ENCODE assay signal across 9 cellular contexts in the genomic region with DNA sequence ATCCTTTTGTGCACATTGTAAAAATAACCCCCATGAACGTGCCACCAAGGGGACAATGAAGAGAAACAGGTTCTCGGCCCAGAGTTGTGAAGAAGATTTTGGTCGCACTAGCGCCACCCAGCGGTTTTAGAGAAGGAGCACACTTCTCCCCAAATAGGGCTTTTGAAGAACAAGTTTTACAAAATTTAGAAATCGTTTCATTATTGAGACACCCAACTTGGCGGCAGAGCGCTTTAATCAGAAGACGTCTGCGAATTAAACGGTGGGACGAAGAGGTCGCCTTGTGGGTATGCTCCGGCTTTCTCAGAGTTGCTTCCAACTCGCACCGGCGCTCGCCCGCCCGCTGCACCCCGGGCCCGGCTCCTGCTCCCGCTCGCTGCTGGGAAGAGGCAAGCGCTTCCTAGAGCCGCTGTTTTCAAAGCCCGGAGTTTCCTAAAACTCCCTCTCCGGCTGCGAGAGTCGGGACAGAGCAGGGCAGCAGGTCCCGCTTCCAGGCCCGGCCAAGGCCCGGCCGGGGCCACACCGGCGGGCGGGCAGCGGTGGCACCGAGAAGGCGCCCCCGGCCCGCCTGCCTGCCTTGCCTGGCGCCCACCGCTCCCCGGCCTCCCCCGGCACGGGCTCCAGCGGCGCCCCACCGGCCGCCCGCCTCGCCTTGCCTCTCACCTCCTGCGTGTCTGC. TPM values are rescaled to one million over a fixed set of nuclear protein-coding genes. Genes with fewer than 3 reads are reported as not detected.
DNase-seq lines count a peak whose midpoint lies in the region; ATAC-seq and TF ChIP-seq lines count a peak whose summit lies in the region.
"Had no signal": no experiment of that assay in that cellular context is flagged by ENCODE, and none has a peak within 500 bp of the region (broad histone marks: within the 10 kb centered on the region; RNA-seq: fewer than 3 reads in every experiment).

No MANE protein-coding gene starts in this region.

- H3K4me1 Mint-ChIP-seq in Caco-2 (ENCODE audit: low read depth, unreplicated experiment) (no peaks in the 10 kb centered on the region), progenitor cell of endocrine pancreas (ENCODE audit: low read depth) (peaks cover 28% of the 10 kb centered on the region)

- peak overlapping the region; percentile 99 for H3K27ac Mint-ChIP-seq in Caco-2 (ENCODE audit: unreplicated experiment)
- H3K27ac Mint-ChIP-seq in progenitor cell of endocrine pancreas: peak overlapping the region; percentile 98

- H3K27ac ChIP-seq in HL-60 (replicated peaks): no peak overlapping the region

- CTCF ChIA-PET in Caco-2 (lab: Charles Lee): no interaction called here

- H3K27me3 Mint-ChIP-seq in Caco-2 (ENCODE audit: insufficient read depth, unreplicated experiment) (no peaks in the 10 kb centered on the region), progenitor cell of endocrine pancreas (no peaks in the 10 kb centered on the region)

- DNase-seq in Caco-2 (peak; percentile 89), HL-60 (ENCODE audit: low read depth in 1 of 2, low spot score in 1 of 2) (peak; percentile 12 to 62), NCI-H510A treated with DMSO at 0.1 percent for 48 hours (lab: John Stamatoyannopoulos, UW) (peak; percentile 89), globus pallidus (ENCODE audit: low spot score) (peak; percentile 46), progenitor cell of endocrine pancreas (ENCODE audit: low spot score, unreplicated experiment) (peak; percentile 75), cerebellar nuclear complex (lab: John Stamatoyannopoulos, UW) (no peak)
- DNase-seq in activated T-cell treated with anti-CD3 and anti-CD28 coated beads, Interleukin-2, amount 50 U/mL, for 48 hours: peak; percentile 61 to 66

- BruUV-seq in Caco-2 (replicated peaks; lab: Mats Ljungman, UMichigan): no TSS peak

- no peaks in the 10 kb centered on the region for H3K9me3 Mint-ChIP-seq in Caco-2 (ENCODE audit: unreplicated experiment)
- H3K9me3 Mint-ChIP-seq in progenitor cell of endocrine pancreas (ENCODE audit: low read depth): no peaks in the 10 kb centered on the region

- no peak for ATAC-seq in HG03521 (IDR thresholded peaks at IDR 0.05; ENCODE audit: unreplicated experiment)

- no peaks in the 10 kb centered on the region for H3K27me3 ChIP-seq in Caco-2 (replicated peaks; ENCODE audit: control insufficient read depth, insufficient read depth, low read length)
- H3K27me3 ChIP-seq in HL-60 (ENCODE audit: insufficient read depth, poor library complexity, severe bottlenecking): peaks cover 60% of the 10 kb centered on the region

- intact Hi-C loops in Caco-2 (cut with micrococcal nuclease; ENCODE audit: unreplicated experiment): loop anchor here (1.0 to 2.0 kb wide), 3 partner anchors 182 to 346 kb away; no protein-coding TSS in a partner anchor

- H3K4me1 ChIP-seq in Caco-2: no peaks in the 10 kb centered on the region

- H3K36me3 Mint-ChIP-seq in Caco-2 (ENCODE audit: insufficient read depth, unreplicated experiment) (peaks cover 76% of the 10 kb centered on the region), progenitor cell of endocrine pancreas (ENCODE audit: insufficient read depth) (peaks cover 27% of the 10 kb centered on the region)

- H3K4me3 Mint-ChIP-seq in Caco-2 (ENCODE audit: unreplicated experiment): peak overlapping the region; percentile 84
- H3K4me3 Mint-ChIP-seq in progenitor cell of endocrine pancreas (ENCODE audit: low read depth): peak overlapping the region; percentile 92

- POLR2A ChIA-PET in Caco-2 (lab: Charles Lee): no interaction called here

- TF ChIP-seq CTCF in Caco-2 (IDR thresholded peaks at IDR 0.05; ENCODE audit: insufficient read depth in 1 of 2, low read depth in 1 of 2, low read length in 1 of 2, severe bottlenecking in 1 of 2, unreplicated experiment in 1 of 2) (peak; percentile 82 to 86), HL-60 (IDR thresholded peaks at IDR 0.05; ENCODE audit: insufficient read depth, low read length) (peak; percentile 66), progenitor cell of endocrine pancreas (IDR thresholded peaks at IDR 0.05; ENCODE audit: unreplicated experiment) (peak; percentile 95)

- no peaks in the 10 kb centered on the region for H3K9me3 ChIP-seq in Caco-2

- peak overlapping the region; percentile 92 for H3K4me3 ChIP-seq in Caco-2 (ENCODE audit: low read depth, low read length)
- H3K4me3 ChIP-seq in HL-60 (replicated peaks; ENCODE audit: insufficient read depth, low read length): peak overlapping the region; percentile 40

- H3K36me3 ChIP-seq in Caco-2 (ENCODE audit: control insufficient read depth, insufficient read depth, low read length): peaks cover 13% of the 10 kb centered on the region

RNA-seq across cellular contexts. Expression of gene FOXA1, which starts 0.7 kb away (rescaled TPM):
- total RNA-seq in Caco-2 (2022) (271 and 291 TPM in 2 replicates), progenitor cell of endocrine pancreas (187 and 196 TPM in 2 replicates)
- total RNA-seq: temporal lobe had no signal

RNA-seq across cellular contexts. Expression of gene TTC6, which starts 1.1 kb away (rescaled TPM):
- 19.4 and 25.1 TPM in 2 replicates for total RNA-seq in Caco-2 (2022)
- 39.3 and 46.7 TPM in 2 replicates for total RNA-seq in progenitor cell of endocrine pancreas

Comparison
In these comparisons a context has a peak if more than half of its experiments do, and no peak if none do; other contexts are left out.
1. DNase-seq: peak in Caco-2 (2 of 2), HL-60 (2 of 2), NCI-H510A treated with DMSO at 0.1 percent for 48 hours (single experiment), activated T-cell treated with anti-CD3 and anti-CD28 coated beads, Interleukin-2, amount 50 U/mL, for 48 hours (2 of 2), globus pallidus (single experiment) and progenitor cell of endocrine pancreas (single experiment); none in cerebellar nuclear complex (0 of 2).
2. Peak in every context shown above with its lines, with median percentiles within 50 percentile points of each other: CTCF ChIP-seq.